Comparison of ENCODE assay signal across 21 cellular contexts in genomic region chr6:135025175-135025574, GRCh38. TPM values are rescaled to one million over a fixed set of nuclear protein-coding genes. Genes with fewer than 3 reads are reported as not detected.
DNase-seq lines count a peak whose midpoint lies in the region; ATAC-seq and TF ChIP-seq lines count a peak whose summit lies in the region.
"Had no signal": no experiment of that assay in that cellular context is flagged by ENCODE, and none has a peak within 500 bp of the region (broad histone marks: within the 10 kb centered on the region; RNA-seq: fewer than 3 reads in every experiment).

No MANE protein-coding gene starts in this region.

- H3K27ac Mint-ChIP-seq in CD4-positive, CD25-positive, alpha-beta regulatory T cell = peak overlapping the region; percentile 83 to 96 (median 87)
- H3K27ac Mint-ChIP-seq in CD8-positive, alpha-beta memory T cell = peak overlapping the region in 5 of 8 donors; percentile 18 to 52 (median 26)
- peak overlapping the region; percentile 71 for H3K27ac Mint-ChIP-seq in activated CD8-positive, alpha-beta T cell treated with anti-CD3 and anti-CD28 coated beads for 36 hours
- H3K27ac Mint-ChIP-seq in endothelial cell (ENCODE audit: unreplicated experiment) = peak overlapping the region; percentile 12

- no peak for TF ChIP-seq CTCF in activated CD8-positive, alpha-beta T cell treated with anti-CD3 and anti-CD28 coated beads for 36 hours (IDR thresholded peaks at IDR 0.05)
- TF ChIP-seq CTCF in endothelial cell (IDR thresholded peaks at IDR 0.05; ENCODE audit: unreplicated experiment) (no peak), tibial nerve (IDR thresholded peaks at IDR 0.05) (no peak)

- peaks cover 21% of the 10 kb centered on the region for H3K36me3 Mint-ChIP-seq in CD4-positive, CD25-positive, alpha-beta regulatory T cell
- peaks cover 0 to 19% (median 8%) of the 10 kb centered on the region in 3 donors for H3K36me3 Mint-ChIP-seq in CD8-positive, alpha-beta memory T cell
- peaks cover 32% of the 10 kb centered on the region for H3K36me3 Mint-ChIP-seq in activated CD8-positive, alpha-beta T cell treated with anti-CD3 and anti-CD28 coated beads for 36 hours (ENCODE audit: low read depth)
- no peaks in the 10 kb centered on the region for H3K36me3 Mint-ChIP-seq in endothelial cell (ENCODE audit: low read depth, unreplicated experiment)

- TF ChIP-seq EP300 in tibial nerve (IDR thresholded peaks at IDR 0.05) = no peak

- no peaks in the 10 kb centered on the region for H3K27me3 ChIP-seq in CD4-positive, CD25-positive, alpha-beta regulatory T cell (ENCODE audit: control insufficient read depth, insufficient read depth, low read length)
- no peaks in the 10 kb centered on the region for H3K27me3 ChIP-seq in CD8-positive, alpha-beta memory T cell (ENCODE audit: insufficient read depth, low read length, poor library complexity, severe bottlenecking)
- H3K27me3 ChIP-seq in tibial nerve = no peaks in the 10 kb centered on the region
- H3K27me3 ChIP-seq: esophagus muscularis mucosa, hepatocyte had no signal

- intact Hi-C loops in activated CD8-positive, alpha-beta T cell treated with anti-CD3 and anti-CD28 coated beads for 36 hours (cut with micrococcal nuclease) = no loop called here

- no peak for DNase-seq in CD4-positive, CD25-positive, alpha-beta regulatory T cell
- DNase-seq in CD8-positive, alpha-beta memory T cell = no peak
- DNase-seq in activated CD8-positive, alpha-beta T cell treated with anti-CD3 and anti-CD28 coated beads for 36 hours = no peak
- DNase-seq in endothelial cell (ENCODE audit: low spot score) (no peak), tibial nerve (ENCODE audit: low spot score in 2 of 2) (no peak), NCI-H2196 (lab: John Stamatoyannopoulos, UW; ENCODE audit: unreplicated experiment) (no peak)
- DNase-seq: activated CD4-positive, alpha-beta T cell treated with anti-CD3 and anti-CD28 coated beads, Interleukin-2, amount 50 U/mL, for 48 hours; activated naive CD8-positive, alpha-beta T cell treated with anti-CD3 and anti-CD28 coated beads, Interleukin-2, amount 10 ng/mL, durations not matched to agents 7 days and 5 days; effector memory CD4-positive, alpha-beta T cell; NCI-H1092 treated with DMSO at 0.1 percent for 48 hours; NCI-H2029; NCI-H226; NCI-H748 treated with DMSO at 0.1 percent for 48 hours had no signal

- H3K4me1 Mint-ChIP-seq in CD4-positive, CD25-positive, alpha-beta regulatory T cell = peaks cover 43 to 80% (median 65%) of the 10 kb centered on the region in 4 donors
- H3K4me1 Mint-ChIP-seq in CD8-positive, alpha-beta memory T cell = peaks cover 47 to 70% (median 66%) of the 10 kb centered on the region in 3 donors
- peaks cover 66% of the 10 kb centered on the region for H3K4me1 Mint-ChIP-seq in activated CD8-positive, alpha-beta T cell treated with anti-CD3 and anti-CD28 coated beads for 36 hours (ENCODE audit: low read depth)
- no peaks in the 10 kb centered on the region for H3K4me1 Mint-ChIP-seq in endothelial cell (ENCODE audit: unreplicated experiment)

- POLR2A ChIA-PET in CD8-positive, alpha-beta memory T cell (lab: Charles Lee) = no interaction called here
- POLR2A ChIA-PET in activated CD8-positive, alpha-beta T cell treated with anti-CD3 and anti-CD28 coated beads for 36 hours (lab: Charles Lee) = interaction anchor here (0.8 to 1.0 kb wide), 2 partner anchors 32 to 70 kb away, joined by 3 to 4 read pairs; no protein-coding TSS in a partner anchor

- peak overlapping the region; percentile 30 for H3K4me3 ChIP-seq in CD4-positive, CD25-positive, alpha-beta regulatory T cell (ENCODE audit: low read depth, low read length)
- H3K4me3 ChIP-seq in CD8-positive, alpha-beta memory T cell (ENCODE audit: low read length) = no peak overlapping the region
- no peak overlapping the region for H3K4me3 ChIP-seq in tibial nerve
- H3K4me3 ChIP-seq: esophagus muscularis mucosa, hepatocyte, thoracic aorta had no signal

- no peaks in the 10 kb centered on the region for H3K9me3 Mint-ChIP-seq in CD4-positive, CD25-positive, alpha-beta regulatory T cell
- H3K9me3 Mint-ChIP-seq in CD8-positive, alpha-beta memory T cell = no peaks in the 10 kb centered on the region
- no peaks in the 10 kb centered on the region for H3K9me3 Mint-ChIP-seq in activated CD8-positive, alpha-beta T cell treated with anti-CD3 and anti-CD28 coated beads for 36 hours
- no peaks in the 10 kb centered on the region for H3K9me3 Mint-ChIP-seq in endothelial cell (ENCODE audit: unreplicated experiment)
- H3K9me3 Mint-ChIP-seq: activated naive CD8-positive, alpha-beta T cell treated with anti-CD3 and anti-CD28 coated beads, Interleukin-2, amount 10 ng/mL, durations not matched to agents 7 days and 5 days had no signal

- no peaks in the 10 kb centered on the region for H3K27me3 Mint-ChIP-seq in CD4-positive, CD25-positive, alpha-beta regulatory T cell
- H3K27me3 Mint-ChIP-seq in CD8-positive, alpha-beta memory T cell = no peaks in the 10 kb centered on the region
- H3K27me3 Mint-ChIP-seq in activated CD8-positive, alpha-beta T cell treated with anti-CD3 and anti-CD28 coated beads for 36 hours = no peaks in the 10 kb centered on the region
- no peaks in the 10 kb centered on the region for H3K27me3 Mint-ChIP-seq in endothelial cell (ENCODE audit: unreplicated experiment)
- H3K27me3 Mint-ChIP-seq: activated naive CD8-positive, alpha-beta T cell treated with anti-CD3 and anti-CD28 coated beads, Interleukin-2, amount 10 ng/mL, durations not matched to agents 7 days and 5 days had no signal

- H3K9me3 ChIP-seq in CD4-positive, CD25-positive, alpha-beta regulatory T cell (ENCODE audit: control insufficient read depth in 2 of 2, low read length in 2 of 2) = no peaks in the 10 kb centered on the region
- H3K9me3 ChIP-seq in CD8-positive, alpha-beta memory T cell (ENCODE audit: low read length) = no peaks in the 10 kb centered on the region
- no peaks in the 10 kb centered on the region for H3K9me3 ChIP-seq in tibial nerve
- H3K9me3 ChIP-seq: esophagus muscularis mucosa, thoracic aorta had no signal

- H3K27ac ChIP-seq in CD4-positive, CD25-positive, alpha-beta regulatory T cell (ENCODE audit: insufficient read depth, low read length, poor library complexity, severe bottlenecking) = peak overlapping the region; percentile 53
- H3K27ac ChIP-seq in CD8-positive, alpha-beta memory T cell (ENCODE audit: low read depth, low read length) = no peak overlapping the region
- H3K27ac ChIP-seq in tibial nerve = no peak overlapping the region
- H3K27ac ChIP-seq: esophagus muscularis mucosa, hepatocyte, thoracic aorta, VCaP had no signal

- WGBS in tibial nerve, 2 donors = 90 to 91% methylated on average over 2 of the region's 2 CpGs

- no peak for ATAC-seq in CD4-positive, CD25-positive, alpha-beta regulatory T cell (ENCODE audit: low read depth in 2 of 2)
- no peak for ATAC-seq in activated CD8-positive, alpha-beta T cell treated with anti-CD3 and anti-CD28 coated beads for 36 hours
- ATAC-seq in GM19455 (IDR thresholded peaks at IDR 0.05; ENCODE audit: unreplicated experiment) = no peak
- ATAC-seq in GM18519 (IDR thresholded peaks at IDR 0.05; ENCODE audit: low FRiP score, unreplicated experiment) = no peak
- ATAC-seq: HepG2, Right ventricle myocardium inferior had no signal

- CTCF ChIA-PET in CD8-positive, alpha-beta memory T cell (lab: Charles Lee) = no interaction called here
- CTCF ChIA-PET in activated CD8-positive, alpha-beta T cell treated with anti-CD3 and anti-CD28 coated beads for 36 hours (lab: Charles Lee) = no interaction called here

- H3K4me1 ChIP-seq in CD4-positive, CD25-positive, alpha-beta regulatory T cell (ENCODE audit: control insufficient read depth, insufficient read depth, low read length, poor library complexity, severe bottlenecking) = peaks cover 72% of the 10 kb centered on the region
- peaks cover 39% of the 10 kb centered on the region for H3K4me1 ChIP-seq in CD8-positive, alpha-beta memory T cell (ENCODE audit: insufficient read depth, low read length)
- H3K4me1 ChIP-seq in tibial nerve = peaks cover 0 to 10% (median 0%) of the 10 kb centered on the region in 4 donors

- H3K4me3 Mint-ChIP-seq in CD4-positive, CD25-positive, alpha-beta regulatory T cell = peak overlapping the region in 3 of 4 donors; percentile 16 to 62 (median 46)
- H3K4me3 Mint-ChIP-seq in CD8-positive, alpha-beta memory T cell = no peak overlapping the region
- no peak overlapping the region for H3K4me3 Mint-ChIP-seq in activated CD8-positive, alpha-beta T cell treated with anti-CD3 and anti-CD28 coated beads for 36 hours
- H3K4me3 Mint-ChIP-seq in endothelial cell (ENCODE audit: unreplicated experiment) = no peak overlapping the region
- H3K4me3 Mint-ChIP-seq: activated naive CD8-positive, alpha-beta T cell treated with anti-CD3 and anti-CD28 coated beads, Interleukin-2, amount 10 ng/mL, durations not matched to agents 7 days and 5 days had no signal

- peaks cover 2% of the 10 kb centered on the region for H3K36me3 ChIP-seq in CD4-positive, CD25-positive, alpha-beta regulatory T cell (ENCODE audit: control insufficient read depth, insufficient read depth, low read length)
- no peaks in the 10 kb centered on the region for H3K36me3 ChIP-seq in CD8-positive, alpha-beta memory T cell (ENCODE audit: insufficient read depth, low read length)
- no peaks in the 10 kb centered on the region for H3K36me3 ChIP-seq in tibial nerve
- H3K36me3 ChIP-seq: thoracic aorta had no signal

- TF ChIP-seq POLR2A in tibial nerve (IDR thresholded peaks at IDR 0.05) = no peak

RNA-seq across cellular contexts. Expression of gene HBS1L, which starts 29.4 kb away (rescaled TPM):
- 109 TPM for total RNA-seq in CD4-positive, CD25-positive, alpha-beta regulatory T cell
- 10 to 100 TPM; 49.4 to 66.8 (median 61.8) TPM for polyA plus RNA-seq in CD4-positive, CD25-positive, alpha-beta regulatory T cell
- 100 to 1,000 TPM; 145 to 147 TPM for total RNA-seq in CD8-positive, alpha-beta memory T cell
- polyA plus RNA-seq in CD8-positive, alpha-beta memory T cell = 45.6 TPM
- 100 to 1,000 TPM; 146 to 147 TPM for total RNA-seq in activated CD8-positive, alpha-beta T cell treated with anti-CD3 and anti-CD28 coated beads for 36 hours
- total RNA-seq in endothelial cell (ENCODE audit: unreplicated experiment) = 93.3 TPM
- total RNA-seq in tibial nerve = 10 to 100 TPM; 31.2 to 54.2 (median 46.0) TPM

Comparison
In these comparisons a context has a peak if more than half of its experiments do, and no peak if none do; other contexts are left out.
1. H3K27ac Mint-ChIP-seq: peak in every context shown above with its lines; median percentile 87 in CD4-positive, CD25-positive, alpha-beta regulatory T cell; 71 in activated CD8-positive, alpha-beta T cell treated with anti-CD3 and anti-CD28 coated beads for 36 hours; 26 in CD8-positive, alpha-beta memory T cell; 12 in endothelial cell.
2. H3K4me3 Mint-ChIP-seq: peak in CD4-positive, CD25-positive, alpha-beta regulatory T cell (3 of 4); none in CD8-positive, alpha-beta memory T cell (0 of 7), activated CD8-positive, alpha-beta T cell treated with anti-CD3 and anti-CD28 coated beads for 36 hours (single experiment) and endothelial cell (single experiment).